ENCODE assay signal across 1 cellular context in the genomic region with DNA sequence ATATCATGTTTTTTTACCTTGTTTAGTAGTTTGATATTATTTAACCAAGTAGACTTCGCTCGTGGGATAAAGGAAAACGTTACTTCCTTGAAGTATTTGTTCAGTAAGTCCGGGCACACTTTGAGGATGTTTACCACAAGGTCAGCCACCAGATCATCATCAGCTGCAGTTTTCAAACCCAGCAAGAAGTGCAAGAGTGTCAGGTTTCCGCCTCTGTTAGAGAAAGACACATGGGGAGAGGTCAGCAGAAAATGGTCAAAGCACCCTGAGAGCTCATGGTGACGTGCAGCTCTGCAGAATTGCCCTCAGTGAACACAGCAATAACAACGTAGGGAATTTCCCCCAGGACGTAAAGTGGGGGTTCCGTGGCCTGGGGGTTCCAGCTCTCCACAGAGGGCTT.
TF ChIP-seq lines count a peak whose summit lies in the region.

No MANE protein-coding gene starts in this region.

TF ChIP-seq in IMR-90, 13 proteins besides CTCF, POLR2A, EP300 and RAD21 (continued from another document):
- TF ChIP-seq CHD1 (IDR thresholded peaks at IDR 0.05; ENCODE audit: low read depth, low read length) (no peak), RFX5 (IDR thresholded peaks at IDR 0.05; ENCODE audit: low read depth, low read length) (no peak), MXI1 (IDR thresholded peaks at IDR 0.05; ENCODE audit: borderline replicate concordance, low read depth, low read length) (no peak)
- TF ChIP-seq, protein P1, sequence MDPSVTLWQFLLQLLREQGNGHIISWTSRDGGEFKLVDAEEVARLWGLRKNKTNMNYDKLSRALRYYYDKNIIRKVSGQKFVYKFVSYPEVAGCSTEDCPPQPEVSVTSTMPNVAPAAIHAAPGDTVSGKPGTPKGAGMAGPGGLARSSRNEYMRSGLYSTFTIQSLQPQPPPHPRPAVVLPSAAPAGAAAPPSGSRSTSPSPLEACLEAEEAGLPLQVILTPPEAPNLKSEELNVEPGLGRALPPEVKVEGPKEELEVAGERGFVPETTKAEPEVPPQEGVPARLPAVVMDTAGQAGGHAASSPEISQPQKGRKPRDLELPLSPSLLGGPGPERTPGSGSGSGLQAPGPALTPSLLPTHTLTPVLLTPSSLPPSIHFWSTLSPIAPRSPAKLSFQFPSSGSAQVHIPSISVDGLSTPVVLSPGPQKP (IDR thresholded peaks at IDR 0.05; ENCODE audit: borderline replicate concordance, low read depth, low read length), result no peak
